Comparison of ENCODE assay signal across 21 cellular contexts in genomic region chr12:88746386-88746785, GRCh38.
"Had no signal": no experiment of that assay in that cellular context is flagged by ENCODE, and none has a peak within 500 bp of the region (broad histone marks: within the 10 kb centered on the region; RNA-seq: fewer than 3 reads in every experiment).

No MANE protein-coding gene starts in this region.

- H3K27me3 ChIP-seq: adrenal gland, foreskin keratinocyte, ovary, thyroid gland had no signal

- H3K27ac ChIP-seq: foreskin keratinocyte, left ventricle myocardium inferior, ovary, thyroid gland had no signal

- H3K9me3 Mint-ChIP-seq: activated CD4-positive, alpha-beta T cell treated with anti-CD3 and anti-CD28 coated beads, Interleukin-2, amount 10 ng/mL, durations not matched to agents 7 days and 5 days; naive B cell; neural crest cell; T-helper 1 cell treated with Interleukin-12 subunit alpha and Interleukin-12 subunit beta and Interleukin-4 antibody, amounts not matched to agents 30 μg/mL and 1 μg/mL, for 36 hours had no signal

- DNase-seq: activated CD4-positive, alpha-beta T cell treated with anti-CD3 and anti-CD28 coated beads, Interleukin-2, amount 10 ng/mL, durations not matched to agents 7 days and 5 days; activated CD8-positive, alpha-beta T cell treated with anti-CD3 and anti-CD28 coated beads, Interleukin-2, amount 10 ng/mL, durations not matched to agents 7 days and 5 days; activated effector memory CD4-positive, alpha-beta T cell treated with Interleukin-2 at 50 U/mL for 16 hours; activated naive CD4-positive, alpha-beta T cell treated with anti-CD3 and anti-CD28 coated beads, Interleukin-2, amount 50 U/mL, for 16 hours; activated T-cell treated with anti-CD3 and anti-CD28 coated beads, Interleukin-2, amount 50 U/mL, for 48 hours; adrenal gland; effector CD8-positive, alpha-beta T cell; foreskin keratinocyte; left ventricle myocardium inferior; mammary epithelial cell; naive B cell; ovary; stimulated activated CD8-positive, alpha-beta memory T cell treated with anti-CD3 and anti-CD28 coated beads, Interleukin-4, amount 100 ng/mL, for 48 hours; stimulated activated naive CD4-positive, alpha-beta T cell; thyroid gland had no signal

- H3K36me3 Mint-ChIP-seq: naive B cell had no signal

- H3K27ac Mint-ChIP-seq: activated CD4-positive, alpha-beta T cell treated with anti-CD3 and anti-CD28 coated beads, Interleukin-2, amount 10 ng/mL, durations not matched to agents 7 days and 5 days; activated CD8-positive, alpha-beta T cell treated with anti-CD3 and anti-CD28 coated beads, Interleukin-2, amount 10 ng/mL, durations not matched to agents 7 days and 5 days; naive B cell; T-helper 1 cell treated with Interleukin-12 subunit alpha and Interleukin-12 subunit beta and Interleukin-4 antibody, amounts not matched to agents 30 μg/mL and 1 μg/mL, for 36 hours had no signal

- FAIRE-seq: astrocyte, bronchial epithelial cell had no signal

- ATAC-seq: activated CD4-positive, CD25-positive, alpha-beta regulatory T cell treated with anti-CD3 and anti-CD28 coated beads, Interleukin-2, amount 50 U/mL, for 24 hours; activated CD8-positive, alpha-beta T cell treated with anti-CD3 and anti-CD28 coated beads, Interleukin-2, amount 10 ng/mL, durations not matched to agents 7 days and 5 days; foreskin keratinocyte; sciatic nerve had no signal

- H3K4me3 ChIP-seq: adrenal gland, left ventricle myocardium inferior, ovary, thyroid gland had no signal

- H3K9me3 ChIP-seq: adrenal gland, left ventricle myocardium inferior, ovary, thyroid gland had no signal

- H3K4me1 ChIP-seq: thyroid gland had no signal

- H3K36me3 ChIP-seq: adrenal gland, left ventricle myocardium inferior, ovary, thyroid gland had no signal
